14 cellular contexts compared by ENCODE assay signal in genomic region chr16:87127061-87127765, GRCh38.
A peak's percentile ranks its signal among the peaks of the same experiment; 100 is the strongest.
DNase-seq lines count a peak whose midpoint lies in the region; TF ChIP-seq lines count a peak whose summit lies in the region.
"Had no signal": no experiment of that assay in that cellular context is flagged by ENCODE, and none has a peak within 500 bp of the region (broad histone marks: within the 10 kb centered on the region; RNA-seq: fewer than 3 reads in every experiment).

No MANE protein-coding gene starts in this region.

- H2BK120ac ChIP-seq in mesenchymal stem cell (ENCODE audit: low read depth, low read length), result no peak overlapping the region

- no peak overlapping the region for H2AK5ac ChIP-seq in mesenchymal stem cell (ENCODE audit: low read length, severe bottlenecking)

- no peak overlapping the region for H3K4ac ChIP-seq in mesenchymal stem cell (ENCODE audit: low read depth in 1 of 2, low read length in 2 of 2)

- TF ChIP-seq EP300 in tibial nerve (IDR thresholded peaks at IDR 0.05), result no peak

- no peaks in the 10 kb centered on the region for H3K36me3 ChIP-seq in adipocyte (ENCODE audit: control insufficient read depth, insufficient read depth, low read length, severe bottlenecking)
- H3K36me3 ChIP-seq in mesenchymal stem cell (ENCODE audit: control insufficient read depth in 1 of 2, insufficient read depth in 2 of 2, low read depth in 1 of 2, low read length in 2 of 2), result no peaks in the 10 kb centered on the region
- H3K36me3 ChIP-seq in tibial nerve, result no peaks in the 10 kb centered on the region
- no peaks in the 10 kb centered on the region for H3K36me3 ChIP-seq in HAP-1 (replicated peaks)

- H3K27ac ChIP-seq in mesenchymal stem cell (ENCODE audit: low read length, poor library complexity, severe bottlenecking) (peak overlapping the region; percentile 17), tibial nerve (peak overlapping the region; percentile 46 to 80 (median 60))

- WGBS in mesenchymal stem cell, result 66% methylated on average over 23 of the region's 23 CpGs
- WGBS in tibial nerve, 2 donors, result 25 to 30% methylated on average over 13 to 22 of the region's 23 CpGs

- H3K9me3 ChIP-seq in adipocyte (ENCODE audit: control insufficient read depth, low read length) (peaks cover 29% of the 10 kb centered on the region), mesenchymal stem cell (ENCODE audit: control insufficient read depth, low read length) (peaks cover 11% of the 10 kb centered on the region), tibial nerve (peaks cover 0 to 14% (median 0%) of the 10 kb centered on the region in 4 donors), HAP-1 (no peaks in the 10 kb centered on the region)

- peak overlapping the region in 1 of 2 experiments; percentile 4 for H3K18ac ChIP-seq in mesenchymal stem cell (ENCODE audit: low read depth in 1 of 2, low read length in 2 of 2)

- in situ Hi-C loops in HAP-1 (cut with MboI; ENCODE audit: low sequenced_read_pairs), result no loop called here

- no peak overlapping the region for H3K14ac ChIP-seq in mesenchymal stem cell (ENCODE audit: low read length in 2 of 2)

- peak overlapping the region; percentile 45 for H4K91ac ChIP-seq in mesenchymal stem cell (ENCODE audit: low read length)

- DNase-seq in adipocyte (ENCODE audit: low read depth), result peak; percentile 75
- peak; percentile 71 for DNase-seq in fibroblast of the aortic adventitia (ENCODE audit: low read depth)
- peak; percentile 58 for DNase-seq in mesenchymal stem cell
- DNase-seq in tibial nerve (ENCODE audit: low spot score in 2 of 2), result no peak
- DNase-seq in DMS153 treated with DMSO at 0.1 percent for 48 hours (lab: John Stamatoyannopoulos, UW; ENCODE audit: unreplicated experiment), result no peak
- no peak for DNase-seq in HAP-1 (ENCODE audit: low spot score in 2 of 2)
- no peak for DNase-seq in NCI-H2107 (lab: John Stamatoyannopoulos, UW)
- DNase-seq in globus pallidus (ENCODE audit: low spot score), result no peak
- DNase-seq: activated CD4-positive, alpha-beta T cell treated with anti-CD3 and anti-CD28 coated beads, Interleukin-2, amount 10 ng/mL, durations not matched to agents 7 days and 5 days; activated effector memory CD4-positive, alpha-beta T cell treated with anti-CD3 and anti-CD28 coated beads, Interleukin-2, amount 50 U/mL, for 16 hours; HCEC 1CT; hippocampal formation; NCI-H187 had no signal

- H3K9ac ChIP-seq in adipocyte (ENCODE audit: low read length) (peak overlapping the region; percentile 43), mesenchymal stem cell (ENCODE audit: low read length) (peak overlapping the region; percentile 53)

- H3K79me1 ChIP-seq in mesenchymal stem cell (replicated peaks; ENCODE audit: low read length, poor library complexity, severe bottlenecking), result no peaks in the 10 kb centered on the region

- peak overlapping the region; percentile 20 for H2BK15ac ChIP-seq in mesenchymal stem cell (ENCODE audit: low read depth, poor library complexity, severe bottlenecking)

- H3K4me2 ChIP-seq in mesenchymal stem cell (ENCODE audit: low read length, poor library complexity, severe bottlenecking), result peak overlapping the region; percentile 13

- H3K4me3 ChIP-seq in adipocyte (ENCODE audit: low read length), result no peak overlapping the region
- no peak overlapping the region for H3K4me3 ChIP-seq in fibroblast of the aortic adventitia (ENCODE audit: low read depth, low read length)
- H3K4me3 ChIP-seq in mesenchymal stem cell (ENCODE audit: insufficient read depth in 1 of 2, low read depth in 1 of 2, low read length in 2 of 2), result peak overlapping the region in 1 of 2 experiments; percentile 37
- H3K4me3 ChIP-seq in tibial nerve, result peak overlapping the region in 1 of 4 donors; percentile 0
- no peak overlapping the region for H3K4me3 ChIP-seq in HAP-1
- H3K4me3 ChIP-seq: K562 had no signal

- TF ChIP-seq CTCF in fibroblast of the aortic adventitia (IDR thresholded peaks at IDR 0.05; ENCODE audit: insufficient read depth, low read length) (no peak), tibial nerve (IDR thresholded peaks at IDR 0.05) (peak in 1 of 5 experiments; percentile 18)

- no peak overlapping the region for H3K23ac ChIP-seq in mesenchymal stem cell (ENCODE audit: low read length in 2 of 2)

- H4K8ac ChIP-seq in mesenchymal stem cell (ENCODE audit: low read length), result peak overlapping the region; percentile 54

- H3K27me3 ChIP-seq in adipocyte (replicated peaks; ENCODE audit: control insufficient read depth, insufficient read depth, low read length), result peaks cover 24% of the 10 kb centered on the region
- H3K27me3 ChIP-seq in mesenchymal stem cell (ENCODE audit: control insufficient read depth in 1 of 2, insufficient read depth in 1 of 2, low read length in 2 of 2), result peaks cover 0 to 78% of the 10 kb centered on the region in 2 experiments
- no peaks in the 10 kb centered on the region for H3K27me3 ChIP-seq in tibial nerve
- H3K27me3 ChIP-seq in HAP-1 (ENCODE audit: low read depth), result no peaks in the 10 kb centered on the region

- H3K4me1 ChIP-seq in adipocyte (ENCODE audit: control insufficient read depth, insufficient read depth, low read length) (peaks cover 16% of the 10 kb centered on the region), mesenchymal stem cell (ENCODE audit: control insufficient read depth, insufficient read depth, low read depth, low read length) (peaks cover 40% of the 10 kb centered on the region), tibial nerve (peaks cover 0 to 33% (median 17%) of the 10 kb centered on the region in 4 donors), HAP-1 (no peaks in the 10 kb centered on the region)

- H2BK5ac ChIP-seq in mesenchymal stem cell (ENCODE audit: low read depth, low read length, poor library complexity, severe bottlenecking), result no peak overlapping the region

- peak overlapping the region in 1 of 2 experiments; percentile 37 for H2BK12ac ChIP-seq in mesenchymal stem cell (ENCODE audit: low read length in 2 of 2)

- no peak for TF ChIP-seq POLR2A in tibial nerve (IDR thresholded peaks at IDR 0.05)

- H2AFZ ChIP-seq in mesenchymal stem cell (ENCODE audit: low read depth, low read length), result no peak overlapping the region

Comparison
In these comparisons a context has a peak if more than half of its experiments do, and no peak if none do; other contexts are left out.
1. DNase-seq: peak in adipocyte (single experiment), fibroblast of the aortic adventitia (single experiment) and mesenchymal stem cell (single experiment); none in tibial nerve (0 of 2), DMS153 treated with DMSO at 0.1 percent for 48 hours (single experiment), HAP-1 (0 of 2), NCI-H2107 (single experiment) and globus pallidus (single experiment).